In the genomic region with DNA sequence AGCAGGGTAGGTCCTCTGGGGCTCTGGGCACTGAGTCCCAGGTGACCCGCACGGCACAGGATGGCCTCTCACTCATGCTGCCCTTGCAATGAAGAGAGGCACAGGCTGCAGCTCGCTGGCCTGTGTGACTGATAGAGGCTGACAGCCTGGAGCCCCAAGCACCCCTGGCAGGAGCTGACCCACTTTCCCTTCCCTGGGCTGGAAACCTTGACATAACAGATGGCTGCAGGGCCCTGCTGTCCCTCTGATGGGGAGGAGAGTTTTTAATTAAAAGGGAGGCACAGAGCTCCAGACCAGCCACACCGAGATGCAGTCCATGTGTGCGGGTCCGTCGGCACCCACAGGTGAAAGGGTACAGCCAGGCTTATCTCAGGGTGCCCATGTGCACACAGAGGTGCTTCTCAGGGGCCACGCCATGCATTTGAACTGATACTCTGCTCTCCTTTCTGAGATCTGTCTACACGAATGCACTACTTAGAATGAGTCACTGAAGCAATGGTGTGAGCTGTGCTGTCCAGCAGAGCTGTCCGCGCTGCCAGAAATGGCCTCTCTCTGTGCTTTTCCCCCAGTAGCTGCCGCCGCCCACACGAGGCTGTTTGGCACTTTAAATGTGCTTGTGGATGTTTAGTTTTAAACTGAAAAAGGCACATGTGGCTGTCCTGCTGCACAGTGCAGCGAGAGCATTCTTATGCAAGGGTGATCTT, we compare ENCODE assay signal across 12 cellular contexts.
DNase-seq lines count a peak whose midpoint lies in the region; ATAC-seq and TF ChIP-seq lines count a peak whose summit lies in the region.
"Had no signal": no experiment of that assay in that cellular context is flagged by ENCODE, and none has a peak within 500 bp of the region (broad histone marks: within the 10 kb centered on the region; RNA-seq: fewer than 3 reads in every experiment).

No MANE protein-coding gene starts in this region.

- no peaks in the 10 kb centered on the region for H3K36me3 Mint-ChIP-seq in brain

- H3K36me3 ChIP-seq in HEK293 (ENCODE audit: control insufficient read depth in 2 of 2, insufficient read depth in 1 of 2, low read length in 2 of 2): no peaks in the 10 kb centered on the region
- no peaks in the 10 kb centered on the region for H3K36me3 ChIP-seq in hepatocyte (replicated peaks; ENCODE audit: insufficient read depth, low read depth)
- no peaks in the 10 kb centered on the region for H3K36me3 ChIP-seq in smooth muscle cell (ENCODE audit: low read depth)

- peaks cover 3% of the 10 kb centered on the region for H3F3A ChIP-seq in smooth muscle cell (ENCODE audit: low read depth)

- WGBS in hepatocyte (ENCODE audit: low lambda C conversion rate, missing lambda C conversion rate): 77% methylated on average over 15 of the region's 15 CpGs
- 52% methylated on average over 15 of the region's 15 CpGs for WGBS in smooth muscle cell (ENCODE audit: low lambda C conversion rate)

- H4K20me1 ChIP-seq in hepatocyte (ENCODE audit: insufficient read depth, poor library complexity, severe bottlenecking) (no peaks in the 10 kb centered on the region), smooth muscle cell (ENCODE audit: low read depth) (peaks cover 6% of the 10 kb centered on the region)

- H3K9me3 ChIP-seq in HEK293 (ENCODE audit: control insufficient read depth, insufficient read depth, low read depth, low read length): no peaks in the 10 kb centered on the region
- no peaks in the 10 kb centered on the region for H3K9me3 ChIP-seq in hepatocyte (ENCODE audit: low read depth)
- H3K9me3 ChIP-seq in smooth muscle cell (replicated peaks; ENCODE audit: low read depth): no peaks in the 10 kb centered on the region

- no peak for ATAC-seq in HG02885 (IDR thresholded peaks at IDR 0.05; ENCODE audit: poor library complexity, unreplicated experiment)

- TF ChIP-seq CTCF in HEK293 (tag by site-specific recombination; IDR thresholded peaks at IDR 0.05): no peak
- no peak for TF ChIP-seq CTCF in brain (conservative IDR thresholded peaks at IDR 0.05)
- TF ChIP-seq CTCF in hepatocyte (IDR thresholded peaks at IDR 0.05; ENCODE audit: poor library complexity): no peak
- no peak for TF ChIP-seq CTCF in smooth muscle cell (IDR thresholded peaks at IDR 0.05; ENCODE audit: borderline replicate concordance, insufficient read depth, poor library complexity, severe bottlenecking)

- POLR2A ChIA-PET in HEK293 (lab: Yijun Ruan, JAX): no interaction called here

- CTCF ChIA-PET in HEK293 (lab: Yijun Ruan, JAX): interaction anchor here (1.4 to 4.0 kb wide), 2 partner anchors 13 to 29 kb away, joined by 4 to 24 read pairs; no protein-coding TSS in a partner anchor

- no peaks in the 10 kb centered on the region for H3K4me1 ChIP-seq in HEK293 (ENCODE audit: control insufficient read depth, insufficient read depth, low read length)
- H3K4me1 ChIP-seq in hepatocyte (ENCODE audit: insufficient read depth): peaks cover 7% of the 10 kb centered on the region
- no peaks in the 10 kb centered on the region for H3K4me1 ChIP-seq in smooth muscle cell (ENCODE audit: low read depth)

- H3K27ac ChIP-seq in HEK293 (ENCODE audit: extremely low read depth, low read depth, low read length) (no peak overlapping the region), hepatocyte (no peak overlapping the region), smooth muscle cell (ENCODE audit: low read depth) (peak overlapping the region; percentile 39)

- H3K27me3 ChIP-seq in hepatocyte (no peaks in the 10 kb centered on the region), smooth muscle cell (ENCODE audit: low read depth) (no peaks in the 10 kb centered on the region)

- no peak overlapping the region for H3K4me3 ChIP-seq in HEK293 (ENCODE audit: low read depth, low read length)
- H3K4me3 ChIP-seq in hepatocyte: no peak overlapping the region
- no peak overlapping the region for H3K4me3 ChIP-seq in smooth muscle cell

- H3K27me3 Mint-ChIP-seq in brain: no peaks in the 10 kb centered on the region

- no peaks in the 10 kb centered on the region for H3K9me2 ChIP-seq in hepatocyte (replicated peaks; ENCODE audit: insufficient read depth)

- H3K27ac Mint-ChIP-seq in brain: peak overlapping the region in 4 of 5 experiments; percentile 75 to 94 (median 90)
- H3K27ac Mint-ChIP-seq: activated CD4-positive, alpha-beta T cell treated with anti-CD3 and anti-CD28 coated beads, Interleukin-2, amount 10 ng/mL, durations not matched to agents 24 days and 14 days had no signal

- H3K79me2 ChIP-seq in hepatocyte: no peaks in the 10 kb centered on the region
- H3K79me2 ChIP-seq in smooth muscle cell (ENCODE audit: low read depth): no peaks in the 10 kb centered on the region

- no peak overlapping the region for H2AFZ ChIP-seq in hepatocyte
- no peak overlapping the region for H2AFZ ChIP-seq in smooth muscle cell (ENCODE audit: low read depth)

- peak overlapping the region in 1 of 5 experiments; percentile 57 for H3K4me3 Mint-ChIP-seq in brain
- H3K4me3 Mint-ChIP-seq: activated CD4-positive, alpha-beta T cell treated with anti-CD3 and anti-CD28 coated beads, Interleukin-2, amount 10 ng/mL, durations not matched to agents 24 days and 14 days had no signal

- H3K4me1 Mint-ChIP-seq in brain: peaks cover 63% of the 10 kb centered on the region

- H3K9me3 Mint-ChIP-seq in brain: no peaks in the 10 kb centered on the region
- H3K9me3 Mint-ChIP-seq: activated CD4-positive, alpha-beta T cell treated with anti-CD3 and anti-CD28 coated beads, Interleukin-2, amount 10 ng/mL, durations not matched to agents 24 days and 14 days had no signal

- DNase-seq in hepatocyte (ENCODE audit: low spot score) (peak; percentile 52), smooth muscle cell (lab: John Stamatoyannopoulos, UW; ENCODE audit: unreplicated experiment) (peak; percentile 24), NCI-H748 (lab: John Stamatoyannopoulos, UW; ENCODE audit: unreplicated experiment) (no peak), NCI-H187 treated with DMSO at 0.1 percent for 48 hours (lab: John Stamatoyannopoulos, UW) (no peak)
- DNase-seq in stimulated activated naive CD4-positive, alpha-beta T cell treated with Interleukin-2 at 50 U/mL for 16 hours (lab: John Stamatoyannopoulos, UW): no peak
- DNase-seq: activated CD4-positive, alpha-beta T cell treated with anti-CD3 and anti-CD28 coated beads, Interleukin-2, amount 10 ng/mL, durations not matched to agents 24 days and 14 days; activated naive CD4-positive, alpha-beta T cell treated with anti-CD3 and anti-CD28 coated beads, Interleukin-2, amount 50 U/mL, for 16 hours; DMS53; KBM-7 had no signal

- no peak overlapping the region for H3K9ac ChIP-seq in smooth muscle cell (ENCODE audit: low read depth)

- H3K4me2 ChIP-seq in hepatocyte: no peak overlapping the region
- H3K4me2 ChIP-seq in smooth muscle cell: peak overlapping the region; percentile 62

TF ChIP-seq in HEK293, 187 proteins besides CTCF, POLR2A, EP300 and RAD21:
- TF ChIP-seq YY1 (tag by site-specific recombination; IDR thresholded peaks at IDR 0.05) (no peak), ZNF423 (tag by site-specific recombination; IDR thresholded peaks at IDR 0.05) (no peak), HOXA7 (CRISPR knock-in tag; IDR thresholded peaks at IDR 0.05; ENCODE audit: borderline replicate concordance) (no peak), ZFHX2 (tag by site-specific recombination; conservative IDR thresholded peaks at IDR 0.05) (0 out of 2 replicates have a peak, but pooled peaks have one; percentile 13), ZIC2 (tag by site-specific recombination; IDR thresholded peaks at IDR 0.05) (peak; percentile 38)
- TF ChIP-seq, protein P1, sequence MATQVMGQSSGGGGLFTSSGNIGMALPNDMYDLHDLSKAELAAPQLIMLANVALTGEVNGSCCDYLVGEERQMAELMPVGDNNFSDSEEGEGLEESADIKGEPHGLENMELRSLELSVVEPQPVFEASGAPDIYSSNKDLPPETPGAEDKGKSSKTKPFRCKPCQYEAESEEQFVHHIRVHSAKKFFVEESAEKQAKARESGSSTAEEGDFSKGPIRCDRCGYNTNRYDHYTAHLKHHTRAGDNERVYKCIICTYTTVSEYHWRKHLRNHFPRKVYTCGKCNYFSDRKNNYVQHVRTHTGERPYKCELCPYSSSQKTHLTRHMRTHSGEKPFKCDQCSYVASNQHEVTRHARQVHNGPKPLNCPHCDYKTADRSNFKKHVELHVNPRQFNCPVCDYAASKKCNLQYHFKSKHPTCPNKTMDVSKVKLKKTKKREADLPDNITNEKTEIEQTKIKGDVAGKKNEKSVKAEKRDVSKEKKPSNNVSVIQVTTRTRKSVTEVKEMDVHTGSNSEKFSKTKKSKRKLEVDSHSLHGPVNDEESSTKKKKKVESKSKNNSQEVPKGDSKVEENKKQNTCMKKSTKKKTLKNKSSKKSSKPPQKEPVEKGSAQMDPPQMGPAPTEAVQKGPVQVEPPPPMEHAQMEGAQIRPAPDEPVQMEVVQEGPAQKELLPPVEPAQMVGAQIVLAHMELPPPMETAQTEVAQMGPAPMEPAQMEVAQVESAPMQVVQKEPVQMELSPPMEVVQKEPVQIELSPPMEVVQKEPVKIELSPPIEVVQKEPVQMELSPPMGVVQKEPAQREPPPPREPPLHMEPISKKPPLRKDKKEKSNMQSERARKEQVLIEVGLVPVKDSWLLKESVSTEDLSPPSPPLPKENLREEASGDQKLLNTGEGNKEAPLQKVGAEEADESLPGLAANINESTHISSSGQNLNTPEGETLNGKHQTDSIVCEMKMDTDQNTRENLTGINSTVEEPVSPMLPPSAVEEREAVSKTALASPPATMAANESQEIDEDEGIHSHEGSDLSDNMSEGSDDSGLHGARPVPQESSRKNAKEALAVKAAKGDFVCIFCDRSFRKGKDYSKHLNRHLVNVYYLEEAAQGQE (tag by site-specific recombination; IDR thresholded peaks at IDR 0.05): peak; percentile 100

Comparison
In these comparisons a context has a peak if more than half of its experiments do, and no peak if none do; other contexts are left out.
1. DNase-seq: peak in hepatocyte (single experiment) and smooth muscle cell (single experiment); none in NCI-H748 (single experiment), stimulated activated naive CD4-positive, alpha-beta T cell treated with Interleukin-2 at 50 U/mL for 16 hours (single experiment) and NCI-H187 treated with DMSO at 0.1 percent for 48 hours (single experiment).